21 cellular contexts compared by ENCODE assay signal in the genomic region with DNA sequence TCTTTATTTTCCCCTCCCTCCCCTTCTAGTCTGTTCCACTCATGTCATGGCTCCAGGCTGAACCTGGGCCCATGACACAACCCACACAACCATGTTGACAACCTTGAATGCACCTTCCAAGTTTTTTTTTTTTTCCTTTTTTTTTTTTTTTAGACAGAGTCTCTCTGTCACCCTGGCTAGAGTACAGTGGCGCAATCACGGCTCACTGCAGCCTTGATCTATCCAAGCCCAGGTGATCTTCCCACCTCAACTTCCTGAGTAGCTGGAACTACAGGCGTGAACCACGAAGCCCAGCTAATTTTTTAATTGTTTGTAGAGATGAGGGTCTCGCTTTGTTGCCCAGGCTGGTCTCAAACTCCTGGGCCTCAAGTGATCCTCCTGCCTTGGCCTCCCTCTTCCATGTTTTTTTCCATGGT.
"Had no signal": no experiment of that assay in that cellular context is flagged by ENCODE, and none has a peak within 500 bp of the region (broad histone marks: within the 10 kb centered on the region; RNA-seq: fewer than 3 reads in every experiment).

No MANE protein-coding gene starts in this region.

- H3K4me3 Mint-ChIP-seq: naive thymus-derived CD8-positive, alpha-beta T cell; stimulated activated memory B cell treated with anti-CD40 and anti-IgM and Interleukin-4, amounts not matched to agents 10 μg/mL and 1 μg/mL and 100 μg/mL, for 72 hours; type B pancreatic cell had no signal

- H3K27ac Mint-ChIP-seq: naive thymus-derived CD8-positive, alpha-beta T cell; progenitor cell of endocrine pancreas; stimulated activated memory B cell treated with anti-CD40 and anti-IgM and Interleukin-4, amounts not matched to agents 10 μg/mL and 1 μg/mL and 100 μg/mL, for 72 hours; type B pancreatic cell had no signal

- H3K9me3 Mint-ChIP-seq: naive thymus-derived CD8-positive, alpha-beta T cell; stimulated activated memory B cell treated with anti-CD40 and anti-IgM and Interleukin-4, amounts not matched to agents 10 μg/mL and 1 μg/mL and 100 μg/mL, for 72 hours; type B pancreatic cell had no signal

- DNase-seq: colonic mucosa; dermis blood vessel endothelial cell; effector memory CD4-positive, alpha-beta T cell; esophagus squamous epithelium; foreskin melanocyte; glutamatergic neuron; heart right ventricle; hippocampal formation; left cardiac atrium; left ventricle myocardium inferior; lower lobe of right lung; naive thymus-derived CD8-positive, alpha-beta T cell; stimulated activated CD4-positive, alpha-beta T cell treated with anti-CD3 and anti-CD28 coated beads, Interleukin-4, amount 100 ng/mL, for 4 hours; stimulated activated naive CD8-positive, alpha-beta T cell treated with anti-CD3 and anti-CD28 coated beads, Interleukin-15, Interleukin-2, amounts not matched to agents 100 U/mL and 50 U/mL, for 24 hours; substantia nigra; testis; tibial artery had no signal

- H3K4me1 Mint-ChIP-seq: naive thymus-derived CD8-positive, alpha-beta T cell; stimulated activated memory B cell treated with anti-CD40 and anti-IgM and Interleukin-4, amounts not matched to agents 10 μg/mL and 1 μg/mL and 100 μg/mL, for 72 hours had no signal

- H3K36me3 Mint-ChIP-seq: naive thymus-derived CD8-positive, alpha-beta T cell; stimulated activated memory B cell treated with anti-CD40 and anti-IgM and Interleukin-4, amounts not matched to agents 10 μg/mL and 1 μg/mL and 100 μg/mL, for 72 hours; type B pancreatic cell had no signal

- ATAC-seq: heart right ventricle; left cardiac atrium; lower lobe of right lung; naive thymus-derived CD8-positive, alpha-beta T cell; sciatic nerve; stimulated activated memory B cell treated with anti-CD40 and anti-IgM and Interleukin-4, amounts not matched to agents 10 μg/mL and 1 μg/mL and 100 μg/mL, for 72 hours; stimulated activated naive CD8-positive, alpha-beta T cell treated with anti-CD3 and anti-CD28 coated beads, Interleukin-15, Interleukin-2, amounts not matched to agents 100 U/mL and 50 U/mL, for 24 hours had no signal
